ENCODE assay signal across 8 cellular contexts in the genomic region with DNA sequence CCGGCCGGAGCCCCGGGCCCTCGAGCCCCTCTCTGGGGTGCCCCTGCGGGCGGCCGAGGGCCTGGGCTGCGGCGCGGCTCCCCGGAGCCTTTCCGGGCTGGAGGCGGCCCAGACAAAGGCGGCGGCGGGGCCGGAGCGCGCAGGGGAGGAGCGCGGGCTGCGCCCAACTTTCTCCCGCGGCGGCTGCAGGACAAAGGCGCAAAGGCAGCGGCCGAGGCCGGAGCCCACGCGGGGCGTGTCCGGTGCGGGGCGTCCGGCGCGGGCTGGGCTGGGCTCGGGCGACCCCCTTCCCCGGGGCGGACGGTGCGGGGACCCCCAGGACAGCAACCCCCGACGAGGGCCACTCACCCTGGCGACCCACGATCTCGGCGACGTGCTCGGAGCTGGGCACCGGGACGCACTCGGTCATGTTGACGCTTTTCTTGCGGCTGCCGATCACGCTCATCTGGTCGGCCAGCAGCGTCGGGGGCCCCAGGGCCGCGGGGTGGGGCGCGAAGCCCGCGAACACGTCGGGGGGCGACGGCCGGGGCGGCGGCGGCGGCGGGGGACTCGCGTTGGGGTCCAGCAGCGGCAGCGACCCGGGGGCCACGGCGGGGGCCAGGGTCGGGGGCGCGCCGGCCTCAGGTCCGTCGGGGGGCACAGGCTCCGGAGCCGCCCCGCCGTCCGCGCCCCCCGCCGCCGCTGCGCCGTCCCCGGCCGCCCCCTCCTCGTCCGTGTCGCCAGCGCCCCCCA. TPM values are rescaled to one million over a fixed set of nuclear protein-coding genes. Genes with fewer than 3 reads are reported as not detected.
DNase-seq lines count a peak whose midpoint lies in the region; ATAC-seq and TF ChIP-seq lines count a peak whose summit lies in the region.

No MANE protein-coding gene starts in this region.

- CTCF ChIA-PET in BJ (lab: Yijun Ruan, JAX): interaction anchor here (0.7 to 5.6 kb wide), 3 partner anchors 16 to 21 kb away, joined by 3 to 33 read pairs (median 3); no protein-coding TSS in a partner anchor

- no peaks in the 10 kb centered on the region for H3K27me3 ChIP-seq in BJ (ENCODE audit: control insufficient read depth, insufficient read depth, low read length)

- TF ChIP-seq CTCF in BJ (IDR thresholded peaks at IDR 0.05; ENCODE audit: insufficient read depth, low read depth, low read length): no peak
- TF ChIP-seq CTCF in mucosa of descending colon (IDR thresholded peaks at IDR 0.05): no peak

- intact Hi-C loops in mucosa of descending colon (cut with DNase I, micrococcal nuclease): no loop called here

- peaks cover 8% of the 10 kb centered on the region for H3K4me1 ChIP-seq in mucosa of descending colon (ENCODE audit: low read depth)

- H3K9me3 ChIP-seq in mucosa of descending colon: no peaks in the 10 kb centered on the region

- H3K4me3 ChIP-seq in BJ (ENCODE audit: low read depth, low read length) (peak overlapping the region; percentile 83), mucosa of descending colon (peak overlapping the region; percentile 44)

- peak; percentile 56 for ATAC-seq in mucosa of descending colon
- no peak for ATAC-seq in GM21723 (IDR thresholded peaks at IDR 0.05; ENCODE audit: unreplicated experiment)
- ATAC-seq in HG02623 (IDR thresholded peaks at IDR 0.05; ENCODE audit: unreplicated experiment): no peak
- no peak for ATAC-seq in GM18907 (IDR thresholded peaks at IDR 0.05; ENCODE audit: unreplicated experiment)
- no peak for ATAC-seq in GM19397 (IDR thresholded peaks at IDR 0.05; ENCODE audit: unreplicated experiment)

- DNase-seq in BJ (ENCODE audit: low read depth) (no peak), M059J (ENCODE audit: low read depth) (peak; percentile 37), ecto neural progenitor cell (ENCODE audit: low spot score) (peak; percentile 55), mucosa of descending colon (peak in 1 of 3 donors; percentile 34)

- POLR2A ChIA-PET in BJ (lab: Charles Lee): no interaction called here

- 0 out of 2 replicates have a peak, but pooled peaks cover 1% of the 10 kb centered on the region for H3K36me3 ChIP-seq in BJ (ENCODE audit: control insufficient read depth, insufficient read depth, low read length)
- H3K36me3 ChIP-seq in mucosa of descending colon (ENCODE audit: low read depth): no peaks in the 10 kb centered on the region

RNA-seq across cellular contexts. Expression of a gene that starts 0.8 kb away (rescaled TPM):
- 5.4 and 6.9 TPM in 2 replicates for polyA plus RNA-seq in BJ (2011; rRNA removed)
- 7.7 and 9.8 TPM in 2 replicates for polyA minus RNA-seq in BJ (2011; rRNA and poly(A)+ RNA removed)
- total RNA-seq in M059J (2014; rRNA removed; shearing (Covaris generic)): 16.5 and 48.0 TPM in 2 replicates
- 10 to 100 TPM; 21.3 to 28.1 (median 21.5) TPM for total RNA-seq in mucosa of descending colon

RNA-seq across cellular contexts. Expression of a gene that starts 25.4 kb away (rescaled TPM):
- 38.9 and 53.4 TPM in 2 replicates for polyA plus RNA-seq in BJ (2011; rRNA removed)
- polyA minus RNA-seq in BJ (2011; rRNA and poly(A)+ RNA removed): 17.4 and 26.7 TPM in 2 replicates
- 64.9 and 116 TPM in 2 replicates for total RNA-seq in M059J (2014; rRNA removed; shearing (Covaris generic))
- 10 to 100 TPM; 54.1 to 78.2 (median 54.2) TPM for total RNA-seq in mucosa of descending colon

RNA-seq across cellular contexts. Expression of a gene that starts 38.0 kb away (rescaled TPM):
- polyA plus RNA-seq in BJ (2011; rRNA removed): 177 and 213 TPM in 2 replicates
- polyA minus RNA-seq in BJ (2011; rRNA and poly(A)+ RNA removed): 20.0 and 30.9 TPM in 2 replicates
- 87.1 and 105 TPM in 2 replicates for total RNA-seq in M059J (2014; rRNA removed; shearing (Covaris generic))
- 100 to 1,000 TPM; 265 to 301 (median 272) TPM for total RNA-seq in mucosa of descending colon

RNA-seq across cellular contexts. Expression of a gene that starts 43.4 kb away (rescaled TPM):
- polyA plus RNA-seq in BJ (2011; rRNA removed): not detected in 2 replicates
- polyA minus RNA-seq in BJ (2011; rRNA and poly(A)+ RNA removed): not detected in 2 replicates
- not detected in 2 replicates for total RNA-seq in M059J (2014; rRNA removed; shearing (Covaris generic))
- under 1 TPM in 1 of 3 donors, not detected in 2; 0.16 TPM for total RNA-seq in mucosa of descending colon

RNA-seq across cellular contexts. Expression of a gene that starts 54.5 kb away (rescaled TPM):
- 15.0 and 21.5 TPM in 2 replicates for polyA plus RNA-seq in BJ (2011; rRNA removed)
- polyA minus RNA-seq in BJ (2011; rRNA and poly(A)+ RNA removed): 8.0 and 9.9 TPM in 2 replicates
- 0.84 and 3.7 TPM in 2 replicates for total RNA-seq in M059J (2014; rRNA removed; shearing (Covaris generic))
- total RNA-seq in mucosa of descending colon: 1 to 10 TPM; 2.7 to 3.5 (median 3.3) TPM
